ENCODE assay signal across 8 cellular contexts in the genomic region with DNA sequence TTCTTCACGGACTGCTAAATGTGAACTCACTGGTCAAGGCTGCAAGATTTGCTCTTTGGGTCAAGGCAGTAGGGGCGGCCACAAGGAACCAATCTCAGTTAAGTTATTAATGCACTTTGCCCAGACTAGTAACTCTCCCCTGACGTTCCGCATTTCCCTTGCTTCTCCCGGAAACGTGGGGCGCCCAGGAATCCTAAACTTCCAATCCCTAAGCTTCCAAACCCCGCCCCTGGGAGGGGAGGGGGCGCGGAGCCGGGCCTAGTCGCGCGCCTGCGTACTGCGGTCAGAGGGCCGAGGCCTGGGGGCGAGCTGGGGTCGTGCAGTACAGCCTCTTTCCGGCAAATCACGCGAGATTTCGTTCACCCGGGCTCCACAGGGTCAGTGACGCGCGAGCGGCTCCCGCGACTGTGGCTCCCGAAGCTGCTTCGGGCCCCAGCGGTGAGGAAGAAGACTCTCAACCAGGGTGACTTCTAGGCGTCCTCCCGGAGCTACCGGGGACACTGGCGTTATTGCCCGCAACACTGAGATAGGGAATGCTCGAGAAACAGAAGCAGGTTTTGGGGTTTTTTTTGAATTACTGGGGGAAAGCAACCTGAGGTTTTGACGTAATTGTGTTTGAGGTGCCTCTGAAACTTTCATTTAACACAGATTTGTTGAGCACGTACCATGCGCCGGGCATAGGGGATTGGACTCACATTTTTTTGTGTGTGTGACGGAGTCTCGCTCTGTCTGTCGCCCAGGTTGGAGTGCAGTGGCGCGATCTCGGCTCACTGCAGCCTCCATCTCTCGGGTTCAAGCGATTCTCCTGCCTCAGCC. TPM values are rescaled to one million over a fixed set of nuclear protein-coding genes. Genes with fewer than 3 reads are reported as not detected.
DNase-seq lines count a peak whose midpoint lies in the region; ATAC-seq and TF ChIP-seq lines count a peak whose summit lies in the region.

Gene PTGR2 (plus strand): TSS at position 265 of the 816 bp plus-strand sequence. CDS start 7,032 bp downstream, outside the sequence.

- H3K4me1 ChIP-seq in heart right ventricle: peaks cover 4 to 17% (median 15%) of the 10 kb centered on the region in 9 donors

- DNase-seq in GM12865 (ENCODE audit: low read depth) (peak; percentile 97), NCI-H146 (lab: John Stamatoyannopoulos, UW) (peak; percentile 92), T-cell (peak; percentile 69 to 95 (median 89)), amniotic epithelial cell (ENCODE audit: low read depth) (peak; percentile 94), heart right ventricle (peak; percentile 95 to 97), posterior cingulate gyrus (peak; percentile 85 to 99 (median 92)), type B pancreatic cell (ENCODE audit: extremely low spot score, unreplicated experiment) (peak; percentile 98)

- no peaks in the 10 kb centered on the region for H3K36me3 Mint-ChIP-seq in T-cell
- H3K36me3 Mint-ChIP-seq in type B pancreatic cell: peaks cover 7% of the 10 kb centered on the region

- H3K27ac Mint-ChIP-seq in T-cell (peak within 1 kb of the TSS; percentile 96 to 97), type B pancreatic cell (peak within 1 kb of the TSS; percentile 99)

- H3K4me3 Mint-ChIP-seq in T-cell (peak within 1 kb of the TSS; percentile 95 to 97 (median 96)), type B pancreatic cell (peak within 1 kb of the TSS; percentile 99)

- H3K4me3 ChIP-seq in GM12865 (ENCODE audit: low read depth, low read length) (peak within 1 kb of the TSS; percentile 86), heart right ventricle (peak within 1 kb of the TSS; percentile 49 to 82 (median 62))

- CTCF ChIA-PET in T-cell (lab: Charles Lee): interaction anchor here (0.6 to 1.2 kb wide), 6 partner anchors 91 to 645 kb away, joined by 3 to 4 read pairs (median 3); partner anchors contain the start of gene PNMA1 (in 1 of the 2)

- peaks cover 0 to 4% (median 0%) of the 10 kb centered on the region in 9 donors for H3K36me3 ChIP-seq in heart right ventricle

- TF ChIP-seq CTCF in GM12865 (IDR thresholded peaks at IDR 0.05; ENCODE audit: insufficient read depth, low read depth, low read length, missing control alignments) (no peak), heart right ventricle (IDR thresholded peaks at IDR 0.05) (peak in 2 of 9 donors; percentile 14 to 18), type B pancreatic cell (conservative IDR thresholded peaks at IDR 0.05) (peak; percentile 60)

- no peaks in the 10 kb centered on the region for H3K27me3 ChIP-seq in heart right ventricle

- intact Hi-C loops in heart right ventricle (cut with DNase I) (loop anchor here in 2 of 10 donors (5.0 kb wide), 1 partner anchor 36 kb away; the partner anchor contains the start of gene ZNF410 (in 2 of the 2)), posterior cingulate gyrus (cut with DNase I) (no loop called here)

- ATAC-seq in HG02840 (IDR thresholded peaks at IDR 0.05; ENCODE audit: low FRiP score, unreplicated experiment) (peak; percentile 91), T-cell (replicated peaks in 1 of 4) (peak; percentile 93 to 95 (median 94)), heart right ventricle (peak; percentile 98 to 99 (median 98))

- POLR2A ChIA-PET in T-cell (lab: Charles Lee): interaction anchor here in 1 of 2 donors (0.6 to 1.2 kb wide), 5 partner anchors 11 to 1032 kb away, joined by 3 to 5 read pairs (median 3); partner anchors contain the start of genes COQ6 and FAM161B

- 1 to 2% methylated on average over 51 of the region's 51 CpGs for WGBS in heart right ventricle, 2 donors

- no peaks in the 10 kb centered on the region for H3K9me3 Mint-ChIP-seq in T-cell
- H3K9me3 Mint-ChIP-seq in type B pancreatic cell: no peaks in the 10 kb centered on the region

- H3K4me1 Mint-ChIP-seq in T-cell (peaks cover 19 to 23% (median 21%) of the 10 kb centered on the region in 3 donors), type B pancreatic cell (ENCODE audit: unreplicated experiment) (peaks cover 24% of the 10 kb centered on the region)

- H3K27ac ChIP-seq in heart right ventricle: peak within 1 kb of the TSS; percentile 76 to 97 (median 93)

- no peaks in the 10 kb centered on the region for H3K9me3 ChIP-seq in heart right ventricle

- no peaks in the 10 kb centered on the region for H3K27me3 Mint-ChIP-seq in T-cell
- no peaks in the 10 kb centered on the region for H3K27me3 Mint-ChIP-seq in type B pancreatic cell

RNA-seq across cellular contexts. Expression of gene PTGR2, which starts in this region (rescaled TPM):
- total RNA-seq in T-cell: 1 to 10 TPM; 1.3 to 3.5 (median 2.9) TPM
- 10 to 100 TPM; 24.8 to 48.7 (median 36.7) TPM for total RNA-seq in heart right ventricle
- polyA plus RNA-seq in heart right ventricle: 10 to 100 TPM in 1 of 2 donors, 1 to 10 TPM in 1; 9.5 to 21.7 TPM
- total RNA-seq in type B pancreatic cell (ENCODE audit: low replicate concordance): 9.5 and 9.6 TPM in 2 replicates

Comparison
In these comparisons a context has a peak if more than half of its experiments do, and no peak if none do; other contexts are left out.
1. Peak in every context shown above with its lines: DNase-seq, ATAC-seq, H3K4me3 ChIP-seq and H3K27ac ChIP-seq.